ENCODE assay signal across 20 cellular contexts in genomic region chr1:156930483-156930882, GRCh38. TPM values are rescaled to one million over a fixed set of nuclear protein-coding genes. Genes with fewer than 3 reads are reported as not detected.
DNase-seq lines count a peak whose midpoint lies in the region; ATAC-seq and TF ChIP-seq lines count a peak whose summit lies in the region.
"Had no signal": no experiment of that assay in that cellular context is flagged by ENCODE, and none has a peak within 500 bp of the region (broad histone marks: within the 10 kb centered on the region; RNA-seq: fewer than 3 reads in every experiment).

No MANE protein-coding gene starts in this region.

- TF ChIP-seq EP300 in sigmoid colon (IDR thresholded peaks at IDR 0.05) = no peak

- no peak for ATAC-seq in GM23338
- ATAC-seq in left lobe of liver = no peak

- peaks cover 58% of the 10 kb centered on the region for H3K27me3 ChIP-seq in GM23338 (ENCODE audit: insufficient read depth)
- H3K27me3 ChIP-seq in endodermal cell (ENCODE audit: control insufficient read depth, insufficient read depth, low read length, poor library complexity, severe bottlenecking) = peaks cover 43% of the 10 kb centered on the region
- H3K27me3 ChIP-seq in sigmoid colon = peaks cover 13 to 38% (median 20%) of the 10 kb centered on the region in 3 donors

- peak; percentile 26 for DNase-seq in GM23338 (ENCODE audit: low spot score)
- peak; percentile 55 for DNase-seq in endodermal cell
- no peak for DNase-seq in neural crest cell (ENCODE audit: low read depth, low spot score)
- peak; percentile 35 for DNase-seq in sigmoid colon
- no peak for DNase-seq in left lobe of liver (ENCODE audit: low spot score)
- no peak for DNase-seq in NCI-H1930 (lab: John Stamatoyannopoulos, UW)
- no peak for DNase-seq in iPS-NIHi11 (ENCODE audit: low spot score)
- DNase-seq: ACHN; BE2C; C1 segment of cervical spinal cord; CD4-positive, CD25-positive, alpha-beta regulatory T cell; CD8-positive, alpha-beta memory T cell; COR-L47; DMS153; DMS79; GDM1 had no signal

- H3K36me3 ChIP-seq in GM23338 (ENCODE audit: insufficient read depth) = no peaks in the 10 kb centered on the region
- H3K36me3 ChIP-seq in endodermal cell (ENCODE audit: control insufficient read depth, insufficient read depth, low read length) = peaks cover 13% of the 10 kb centered on the region
- peaks cover 0 to 7% (median 3%) of the 10 kb centered on the region in 4 donors for H3K36me3 ChIP-seq in sigmoid colon
- H3K36me3 ChIP-seq: BE2C, HAP-1 had no signal

- H3K4me1 Mint-ChIP-seq in GM23338 (peaks cover 36% of the 10 kb centered on the region), endodermal cell (peaks cover 14% of the 10 kb centered on the region), neural crest cell (peaks cover 18% of the 10 kb centered on the region)

- WGBS in endodermal cell (ENCODE audit: insufficient coverage in 1 of 2, insufficient read length in 1 of 2), 2 experiments = 30 to 65% methylated on average over 2 to 4 of the region's 4 CpGs
- WGBS in sigmoid colon, 2 donors = 41 to 72% methylated on average over 4 of the region's 4 CpGs

- H3K9me3 Mint-ChIP-seq in GM23338 (no peaks in the 10 kb centered on the region; the same call in 2 of the 3 replicates), endodermal cell (no peaks in the 10 kb centered on the region), neural crest cell (no peaks in the 10 kb centered on the region)
- H3K9me3 Mint-ChIP-seq: CD8-positive, alpha-beta memory T cell had no signal

- no peaks in the 10 kb centered on the region for H3K9me2 ChIP-seq in GM23338 (ENCODE audit: insufficient read depth)

- intact Hi-C loops in sigmoid colon (cut with DNase I) = no loop called here

- H3K4me3 Mint-ChIP-seq in GM23338 (no peak overlapping the region), endodermal cell (no peak overlapping the region), neural crest cell (peak overlapping the region; percentile 76)
- H3K4me3 Mint-ChIP-seq: CD4-positive, CD25-positive, alpha-beta regulatory T cell; CD8-positive, alpha-beta memory T cell had no signal

- H3K27ac Mint-ChIP-seq in GM23338 = no peak overlapping the region
- H3K27ac Mint-ChIP-seq in endodermal cell = no peak overlapping the region
- H3K27ac Mint-ChIP-seq in neural crest cell (ENCODE audit: unreplicated experiment) = no peak overlapping the region
- H3K27ac Mint-ChIP-seq: CD4-positive, CD25-positive, alpha-beta regulatory T cell; CD8-positive, alpha-beta memory T cell had no signal

- H2AFZ ChIP-seq in GM23338 = no peak overlapping the region

- peaks cover 4% of the 10 kb centered on the region; the same call in 1 of the 2 replicates for H3F3A ChIP-seq in GM23338 (replicated peaks; ENCODE audit: low read depth)

- H3K27me3 Mint-ChIP-seq in GM23338 (ENCODE audit: insufficient read depth, low read depth, poor library complexity) (peaks cover 62% of the 10 kb centered on the region), endodermal cell (ENCODE audit: insufficient read depth) (peaks cover 57% of the 10 kb centered on the region), neural crest cell (ENCODE audit: low read depth) (peaks cover 68% of the 10 kb centered on the region)

- H3K9me3 ChIP-seq in endodermal cell (ENCODE audit: control insufficient read depth, low read length) = no peaks in the 10 kb centered on the region
- H3K9me3 ChIP-seq in sigmoid colon = no peaks in the 10 kb centered on the region
- H3K9me3 ChIP-seq: BE2C, HAP-1 had no signal

- H3K4me2 ChIP-seq in GM23338 = no peak overlapping the region

- H3K36me3 Mint-ChIP-seq in GM23338 (ENCODE audit: low read depth) (peaks cover 3% of the 10 kb centered on the region; the same call in 1 of the 3 replicates), endodermal cell (ENCODE audit: low read depth) (peaks cover 15% of the 10 kb centered on the region), neural crest cell (ENCODE audit: low read depth) (peaks cover 2% of the 10 kb centered on the region)
- H3K36me3 Mint-ChIP-seq: CD4-positive, CD25-positive, alpha-beta regulatory T cell had no signal

- no peak overlapping the region for H3K9ac ChIP-seq in endodermal cell (ENCODE audit: extremely low read depth, low read length, poor library complexity, severe bottlenecking)

- H3K27ac ChIP-seq in GM23338 (ENCODE audit: low read depth) = no peak overlapping the region
- H3K27ac ChIP-seq in endodermal cell (ENCODE audit: low read depth, low read length) = no peak overlapping the region
- no peak overlapping the region for H3K27ac ChIP-seq in sigmoid colon

- no peaks in the 10 kb centered on the region for H4K20me1 ChIP-seq in GM23338 (replicated peaks; ENCODE audit: insufficient read depth)

- H3K79me2 ChIP-seq in GM23338 (replicated peaks; ENCODE audit: insufficient read depth) = no peaks in the 10 kb centered on the region

- H3K4me3 ChIP-seq in GM23338 (no peak overlapping the region), endodermal cell (ENCODE audit: low read length) (no peak overlapping the region), sigmoid colon (no peak overlapping the region)
- H3K4me3 ChIP-seq: HAP-1 had no signal

- no peak for TF ChIP-seq POLR2A in sigmoid colon (IDR thresholded peaks at IDR 0.05)

- H3K4me1 ChIP-seq in GM23338 (ENCODE audit: insufficient read depth) (no peaks in the 10 kb centered on the region; the same call in 1 of the 2 replicates), endodermal cell (ENCODE audit: control insufficient read depth, insufficient read depth, low read length) (no peaks in the 10 kb centered on the region), sigmoid colon (peaks cover 0 to 22% (median 19%) of the 10 kb centered on the region in 4 donors)
- H3K4me1 ChIP-seq: BE2C, HAP-1 had no signal

- TF ChIP-seq CTCF in GM23338 (conservative IDR thresholded peaks at IDR 0.05; ENCODE audit: low read depth in 2 of 2) (no peak), endodermal cell (conservative IDR thresholded peaks at IDR 0.05) (no peak), neural crest cell (conservative IDR thresholded peaks at IDR 0.05) (no peak), sigmoid colon (IDR thresholded peaks at IDR 0.05) (no peak)

TF ChIP-seq in GM23338, 12 proteins besides CTCF, POLR2A, EP300 and RAD21 (continues in another document):
- no peak for TF ChIP-seq EZH2 (IDR thresholded peaks at IDR 0.05; ENCODE audit: low read depth, unreplicated experiment)
- TF ChIP-seq, protein P1, sequence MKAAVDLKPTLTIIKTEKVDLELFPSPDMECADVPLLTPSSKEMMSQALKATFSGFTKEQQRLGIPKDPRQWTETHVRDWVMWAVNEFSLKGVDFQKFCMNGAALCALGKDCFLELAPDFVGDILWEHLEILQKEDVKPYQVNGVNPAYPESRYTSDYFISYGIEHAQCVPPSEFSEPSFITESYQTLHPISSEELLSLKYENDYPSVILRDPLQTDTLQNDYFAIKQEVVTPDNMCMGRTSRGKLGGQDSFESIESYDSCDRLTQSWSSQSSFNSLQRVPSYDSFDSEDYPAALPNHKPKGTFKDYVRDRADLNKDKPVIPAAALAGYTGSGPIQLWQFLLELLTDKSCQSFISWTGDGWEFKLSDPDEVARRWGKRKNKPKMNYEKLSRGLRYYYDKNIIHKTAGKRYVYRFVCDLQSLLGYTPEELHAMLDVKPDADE (IDR thresholded peaks at IDR 0.05) = no peak
- TF ChIP-seq, protein P2, sequence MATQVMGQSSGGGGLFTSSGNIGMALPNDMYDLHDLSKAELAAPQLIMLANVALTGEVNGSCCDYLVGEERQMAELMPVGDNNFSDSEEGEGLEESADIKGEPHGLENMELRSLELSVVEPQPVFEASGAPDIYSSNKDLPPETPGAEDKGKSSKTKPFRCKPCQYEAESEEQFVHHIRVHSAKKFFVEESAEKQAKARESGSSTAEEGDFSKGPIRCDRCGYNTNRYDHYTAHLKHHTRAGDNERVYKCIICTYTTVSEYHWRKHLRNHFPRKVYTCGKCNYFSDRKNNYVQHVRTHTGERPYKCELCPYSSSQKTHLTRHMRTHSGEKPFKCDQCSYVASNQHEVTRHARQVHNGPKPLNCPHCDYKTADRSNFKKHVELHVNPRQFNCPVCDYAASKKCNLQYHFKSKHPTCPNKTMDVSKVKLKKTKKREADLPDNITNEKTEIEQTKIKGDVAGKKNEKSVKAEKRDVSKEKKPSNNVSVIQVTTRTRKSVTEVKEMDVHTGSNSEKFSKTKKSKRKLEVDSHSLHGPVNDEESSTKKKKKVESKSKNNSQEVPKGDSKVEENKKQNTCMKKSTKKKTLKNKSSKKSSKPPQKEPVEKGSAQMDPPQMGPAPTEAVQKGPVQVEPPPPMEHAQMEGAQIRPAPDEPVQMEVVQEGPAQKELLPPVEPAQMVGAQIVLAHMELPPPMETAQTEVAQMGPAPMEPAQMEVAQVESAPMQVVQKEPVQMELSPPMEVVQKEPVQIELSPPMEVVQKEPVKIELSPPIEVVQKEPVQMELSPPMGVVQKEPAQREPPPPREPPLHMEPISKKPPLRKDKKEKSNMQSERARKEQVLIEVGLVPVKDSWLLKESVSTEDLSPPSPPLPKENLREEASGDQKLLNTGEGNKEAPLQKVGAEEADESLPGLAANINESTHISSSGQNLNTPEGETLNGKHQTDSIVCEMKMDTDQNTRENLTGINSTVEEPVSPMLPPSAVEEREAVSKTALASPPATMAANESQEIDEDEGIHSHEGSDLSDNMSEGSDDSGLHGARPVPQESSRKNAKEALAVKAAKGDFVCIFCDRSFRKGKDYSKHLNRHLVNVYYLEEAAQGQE (IDR thresholded peaks at IDR 0.05; ENCODE audit: unreplicated experiment) = no peak
- no peak for TF ChIP-seq CREB1 (CRISPR knock-in tag; IDR thresholded peaks at IDR 0.05; ENCODE audit: low read depth)
- TF ChIP-seq STAT1 (IDR thresholded peaks at IDR 0.05; ENCODE audit: unreplicated experiment) = no peak
- no peak for TF ChIP-seq EZH2phosphoT487 (IDR thresholded peaks at IDR 0.05; ENCODE audit: unreplicated experiment)

RNA-seq across cellular contexts. Expression of gene LRRC71, which starts 10.1 kb away (rescaled TPM):
- not detected in 2 replicates for total RNA-seq in GM23338 (2014; rRNA removed; shearing (Covaris generic))
- polyA plus RNA-seq in GM23338 (2016; fragmentation: Nextera tagmentation; extraction: Ambion mirVana) = 0.24 and 0.31 TPM in 2 replicates
- not detected for total RNA-seq in endodermal cell
- polyA plus RNA-seq in endodermal cell (2013, experiment 1 of 2) = not detected
- polyA plus RNA-seq in endodermal cell (2013, experiment 2 of 2) = not detected
- not detected in 2 replicates for total RNA-seq in neural crest cell
- total RNA-seq in sigmoid colon = not detected
- polyA plus RNA-seq in sigmoid colon = under 1 TPM in 1 of 3 donors, not detected in 2; 0.07 TPM
- not detected for total RNA-seq in left lobe of liver
- total RNA-seq: CD4-positive, CD25-positive, alpha-beta regulatory T cell; CD8-positive, alpha-beta memory T cell; Daoy; H4; HT-29 had no signal
- polyA plus RNA-seq: CD4-positive, CD25-positive, alpha-beta regulatory T cell; CD8-positive, alpha-beta memory T cell had no signal

RNA-seq across cellular contexts. Expression of gene PEAR1, which starts 37.0 kb away (rescaled TPM):
- total RNA-seq in GM23338 (2014; rRNA removed; shearing (Covaris generic)) = 0.28 and 0.47 TPM in 2 replicates
- polyA plus RNA-seq in GM23338 (2016; fragmentation: Nextera tagmentation; extraction: Ambion mirVana) (0.10 and 0.47 TPM in 2 replicates), sigmoid colon (1 to 10 TPM in 1 of 3 donors, under 1 TPM in 2; under 0.01 to 3.8 (median 0.69) TPM)
- total RNA-seq in endodermal cell (under 1 TPM; 0.29 to 0.53 TPM), neural crest cell (6.8 and 6.9 TPM in 2 replicates), sigmoid colon (1 to 10 TPM; 3.6 to 8.3 (median 5.6) TPM), left lobe of liver (4.5 TPM)
- 2.1 TPM for polyA plus RNA-seq in endodermal cell (2013, experiment 1 of 2)
- 2.3 TPM for polyA plus RNA-seq in endodermal cell (2013, experiment 2 of 2)
- total RNA-seq: CD8-positive, alpha-beta memory T cell; H4 had no signal
- polyA plus RNA-seq: CD4-positive, CD25-positive, alpha-beta regulatory T cell; CD8-positive, alpha-beta memory T cell had no signal

Comparison
In these comparisons a context has a peak if more than half of its experiments do, and no peak if none do; other contexts are left out.
1. DNase-seq: peak in GM23338 (single experiment), endodermal cell (single experiment) and sigmoid colon (single experiment); none in neural crest cell (single experiment), left lobe of liver (single experiment), NCI-H1930 (0 of 2) and iPS-NIHi11 (single experiment).